Comparison of ENCODE assay signal across 10 cellular contexts in genomic region chr1:214445846-214446614, GRCh38.
DNase-seq lines count a peak whose midpoint lies in the region; ATAC-seq and TF ChIP-seq lines count a peak whose summit lies in the region.
"Had no signal": no experiment of that assay in that cellular context is flagged by ENCODE, and none has a peak within 500 bp of the region (broad histone marks: within the 10 kb centered on the region; RNA-seq: fewer than 3 reads in every experiment).

No MANE protein-coding gene starts in this region.

- BruUV-seq in Panc1 (replicated peaks; lab: Mats Ljungman, UMichigan): no TSS peak

- no peak for ATAC-seq in Panc1
- peak; percentile 71 for ATAC-seq in stimulated activated naive CD8-positive, alpha-beta T cell treated with anti-CD3 and anti-CD28 coated beads, Interleukin-15, amount 100 ng/mL, for 72 hours

- intact Hi-C loops in Panc1 (cut with micrococcal nuclease; ENCODE audit: unreplicated experiment) (no loop called here), esophagus squamous epithelium (cut with DNase I) (no loop called here)

- no peaks in the 10 kb centered on the region for H3K9me3 ChIP-seq in Panc1 (ENCODE audit: control insufficient read depth, insufficient read depth, low read depth, low read length)
- H3K9me3 ChIP-seq in esophagus squamous epithelium: no peaks in the 10 kb centered on the region

- POLR2A ChIA-PET in Panc1 (lab: Charles Lee): no interaction called here

- TF ChIP-seq CTCF in Panc1 (IDR thresholded peaks at IDR 0.05) (no peak), esophagus squamous epithelium (IDR thresholded peaks at IDR 0.05) (no peak)

- H3K27ac ChIP-seq in Panc1 (ENCODE audit: low read length) (peak overlapping the region; percentile 98), esophagus squamous epithelium (peak overlapping the region; percentile 14 to 69 (median 56))
- H3K27ac ChIP-seq: BLaER1 had no signal

- H3K27me3 Mint-ChIP-seq in T-helper 1 cell treated with Interleukin-12 subunit alpha and Interleukin-12 subunit beta and Interleukin-4 antibody, amounts not matched to agents 30 μg/mL and 1 μg/mL, for 36 hours (ENCODE audit: low read depth): no peaks in the 10 kb centered on the region
- H3K27me3 Mint-ChIP-seq in stimulated activated naive CD8-positive, alpha-beta T cell treated with anti-CD3 and anti-CD28 coated beads, Interleukin-15, amount 100 ng/mL, for 72 hours: peaks cover 8% of the 10 kb centered on the region

- DNase-seq in T-helper 1 cell (no peak), Panc1 (ENCODE audit: low read depth, low spot score) (no peak), esophagus squamous epithelium (lab: John Stamatoyannopoulos, UW) (no peak), CD1c-positive myeloid dendritic cell (ENCODE audit: extremely low spot score) (no peak), ureter (ENCODE audit: low spot score) (no peak), SK-N-DZ (ENCODE audit: low spot score) (no peak)
- DNase-seq in stimulated activated naive CD8-positive, alpha-beta T cell treated with anti-CD3 and anti-CD28 coated beads, Interleukin-15, amount 100 ng/mL, for 72 hours: no peak
- DNase-seq: activated CD4-positive, CD25-positive, alpha-beta regulatory T cell treated with anti-CD3 and anti-CD28 coated beads, Interleukin-2, amount 50 U/mL, for 72 hours had no signal

- TF ChIP-seq POLR2A in esophagus squamous epithelium (IDR thresholded peaks at IDR 0.05): no peak

- no peak overlapping the region for H3K4me3 Mint-ChIP-seq in T-helper 1 cell treated with Interleukin-12 subunit alpha and Interleukin-12 subunit beta and Interleukin-4 antibody, amounts not matched to agents 30 μg/mL and 1 μg/mL, for 36 hours
- peak overlapping the region; percentile 24 to 32 for H3K4me3 Mint-ChIP-seq in stimulated activated naive CD8-positive, alpha-beta T cell treated with anti-CD3 and anti-CD28 coated beads, Interleukin-15, amount 100 ng/mL, for 72 hours

- no peaks in the 10 kb centered on the region for H3K36me3 Mint-ChIP-seq in T-helper 1 cell treated with Interleukin-12 subunit alpha and Interleukin-12 subunit beta and Interleukin-4 antibody, amounts not matched to agents 30 μg/mL and 1 μg/mL, for 36 hours (ENCODE audit: low read depth)

- peaks cover 25% of the 10 kb centered on the region for H3K4me1 Mint-ChIP-seq in T-helper 1 cell treated with Interleukin-12 subunit alpha and Interleukin-12 subunit beta and Interleukin-4 antibody, amounts not matched to agents 30 μg/mL and 1 μg/mL, for 36 hours (ENCODE audit: low read depth)
- H3K4me1 Mint-ChIP-seq in stimulated activated naive CD8-positive, alpha-beta T cell treated with anti-CD3 and anti-CD28 coated beads, Interleukin-15, amount 100 ng/mL, for 72 hours: peaks cover 39% of the 10 kb centered on the region

- H3K27ac Mint-ChIP-seq in T-helper 1 cell treated with Interleukin-12 subunit alpha and Interleukin-12 subunit beta and Interleukin-4 antibody, amounts not matched to agents 30 μg/mL and 1 μg/mL, for 36 hours: peak overlapping the region; percentile 29
- H3K27ac Mint-ChIP-seq in stimulated activated naive CD8-positive, alpha-beta T cell treated with anti-CD3 and anti-CD28 coated beads, Interleukin-15, amount 100 ng/mL, for 72 hours: peak overlapping the region; percentile 42 to 92

- in situ Hi-C loops in Panc1 (cut with HindIII; ENCODE audit: low pct_unique_long_range_greater_than_20kb, low sequenced_read_pairs): no loop called here

- H3K4me3 ChIP-seq in Panc1 (ENCODE audit: low read depth in 2 of 2, low read length in 2 of 2) (no peak overlapping the region), esophagus squamous epithelium (no peak overlapping the region)
- H3K4me3 ChIP-seq: BLaER1 had no signal

- no peaks in the 10 kb centered on the region for H3K9me3 Mint-ChIP-seq in T-helper 1 cell treated with Interleukin-12 subunit alpha and Interleukin-12 subunit beta and Interleukin-4 antibody, amounts not matched to agents 30 μg/mL and 1 μg/mL, for 36 hours
- no peaks in the 10 kb centered on the region for H3K9me3 Mint-ChIP-seq in stimulated activated naive CD8-positive, alpha-beta T cell treated with anti-CD3 and anti-CD28 coated beads, Interleukin-15, amount 100 ng/mL, for 72 hours

- H3K36me3 ChIP-seq in Panc1 (ENCODE audit: control insufficient read depth, insufficient read depth, low read length) (peaks cover 8% of the 10 kb centered on the region; the same call in 1 of the 2 replicates), esophagus squamous epithelium (no peaks in the 10 kb centered on the region)
- H3K36me3 ChIP-seq: BLaER1 had no signal

- H3K27me3 ChIP-seq in Panc1 (ENCODE audit: control insufficient read depth, insufficient read depth, low read length): no peaks in the 10 kb centered on the region
- H3K27me3 ChIP-seq in esophagus squamous epithelium: no peaks in the 10 kb centered on the region
- H3K27me3 ChIP-seq: BLaER1 had no signal

- peaks cover 66% of the 10 kb centered on the region for H3K4me1 ChIP-seq in Panc1 (ENCODE audit: control insufficient read depth, insufficient read depth, low read length)
- H3K4me1 ChIP-seq in esophagus squamous epithelium: peaks cover 0 to 48% (median 38%) of the 10 kb centered on the region in 3 donors

- WGBS in esophagus squamous epithelium, 2 donors: 6 to 18% methylated on average over 2 of the region's 2 CpGs

- CTCF ChIA-PET in Panc1 (lab: Charles Lee): interaction anchor here (0.6 to 1.1 kb wide), 2 partner anchors 10 to 25 kb away, joined by 3 to 8 read pairs; no protein-coding TSS in a partner anchor
